ENCODE assay signal across 8 cellular contexts in genomic region chr6:30557683-30557981, GRCh38.
DNase-seq lines count a peak whose midpoint lies in the region; TF ChIP-seq lines count a peak whose summit lies in the region.

No MANE protein-coding gene starts in this region.

- peak overlapping the region; percentile 100 for H3K4me3 ChIP-seq in GM12865 (ENCODE audit: low read depth, low read length)
- H3K4me3 ChIP-seq in muscle layer of colon (ENCODE audit: low read depth in 1 of 2, low read length in 2 of 2), result peak overlapping the region; percentile 88 to 98

- DNase-seq in GM12865 (ENCODE audit: low read depth), result peak; percentile 67
- DNase-seq in NOMO-1 treated with dmso at 0.1 percent for 144 hours (lab: John Stamatoyannopoulos, UW; ENCODE audit: unreplicated experiment), result peak; percentile 47
- peak in 2 of 61 donors; percentile 14 to 25 for DNase-seq in caudate nucleus (lab: John Stamatoyannopoulos, UW)
- no peak for DNase-seq in NCI-H1105 (lab: John Stamatoyannopoulos, UW)
- no peak for DNase-seq in stimulated activated CD4-positive, alpha-beta T cell treated with anti-CD3 and anti-CD28 coated beads, Interleukin-12 subunit alpha, Interleukin-12 subunit beta, amount 100 ng/mL, for 4 hours
- no peak for DNase-seq in T-helper 9 cell
- no peak for DNase-seq in NCI-H2107 (lab: John Stamatoyannopoulos, UW)

- peaks cover 31% of the 10 kb centered on the region for H3K36me3 ChIP-seq in muscle layer of colon (ENCODE audit: insufficient read depth, low read length)

- no peaks in the 10 kb centered on the region for H3K9me3 ChIP-seq in muscle layer of colon (ENCODE audit: low read length)

- H3K27me3 ChIP-seq in muscle layer of colon (ENCODE audit: control insufficient read depth in 1 of 2, insufficient read depth in 2 of 2, low read length in 2 of 2), result no peaks in the 10 kb centered on the region

- H3K9ac ChIP-seq in muscle layer of colon (ENCODE audit: low read length), result peak overlapping the region; percentile 92

- peaks cover 20% of the 10 kb centered on the region for H3K4me1 ChIP-seq in muscle layer of colon (ENCODE audit: insufficient read depth, low read length)

- peak overlapping the region; percentile 100 for H3K27ac ChIP-seq in caudate nucleus (ENCODE audit: low read depth, low read length)
- H3K27ac ChIP-seq in muscle layer of colon (ENCODE audit: low read depth, low read length), result peak overlapping the region; percentile 99

- TF ChIP-seq CTCF in GM12865 (IDR thresholded peaks at IDR 0.05; ENCODE audit: insufficient read depth, low read depth, low read length, missing control alignments), result no peak

Comparison
In these comparisons a context has a peak if more than half of its experiments do, and no peak if none do; other contexts are left out.
1. DNase-seq: peak in GM12865 (single experiment) and NOMO-1 treated with dmso at 0.1 percent for 144 hours (single experiment); none in NCI-H1105 (single experiment), stimulated activated CD4-positive, alpha-beta T cell treated with anti-CD3 and anti-CD28 coated beads, Interleukin-12 subunit alpha, Interleukin-12 subunit beta, amount 100 ng/mL, for 4 hours (single experiment), T-helper 9 cell (single experiment) and NCI-H2107 (single experiment).